1 cellular context compared by ENCODE assay signal in the genomic region with DNA sequence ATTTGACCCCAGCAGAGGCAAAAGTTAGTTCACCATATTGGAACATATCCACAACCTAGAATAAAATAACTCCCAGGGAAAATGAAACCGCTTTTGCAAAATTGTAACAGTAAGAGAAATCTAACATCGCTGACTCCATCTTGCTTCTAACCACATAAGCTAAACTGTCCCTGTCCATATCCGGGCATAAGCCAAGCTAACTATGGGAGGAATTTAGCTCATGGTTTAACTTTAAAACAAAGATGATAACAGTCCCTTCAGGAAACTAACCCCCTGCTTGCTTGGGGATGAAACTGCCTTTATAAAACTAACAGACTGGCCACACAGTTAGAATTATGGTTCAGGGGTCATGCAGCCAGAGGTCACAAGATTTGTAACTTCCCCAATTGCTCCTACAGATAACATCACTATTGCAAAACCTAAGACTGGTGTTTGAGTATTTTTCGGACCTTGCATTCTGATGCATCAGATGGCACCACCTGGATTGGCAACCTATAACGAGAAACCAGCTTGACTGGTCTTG.
TF ChIP-seq lines count a peak whose summit lies in the region.

No MANE protein-coding gene starts in this region.

TF ChIP-seq in K562, 482 proteins besides CTCF, POLR2A, EP300 and RAD21 (continued from another document):
- TF ChIP-seq, protein P1, sequence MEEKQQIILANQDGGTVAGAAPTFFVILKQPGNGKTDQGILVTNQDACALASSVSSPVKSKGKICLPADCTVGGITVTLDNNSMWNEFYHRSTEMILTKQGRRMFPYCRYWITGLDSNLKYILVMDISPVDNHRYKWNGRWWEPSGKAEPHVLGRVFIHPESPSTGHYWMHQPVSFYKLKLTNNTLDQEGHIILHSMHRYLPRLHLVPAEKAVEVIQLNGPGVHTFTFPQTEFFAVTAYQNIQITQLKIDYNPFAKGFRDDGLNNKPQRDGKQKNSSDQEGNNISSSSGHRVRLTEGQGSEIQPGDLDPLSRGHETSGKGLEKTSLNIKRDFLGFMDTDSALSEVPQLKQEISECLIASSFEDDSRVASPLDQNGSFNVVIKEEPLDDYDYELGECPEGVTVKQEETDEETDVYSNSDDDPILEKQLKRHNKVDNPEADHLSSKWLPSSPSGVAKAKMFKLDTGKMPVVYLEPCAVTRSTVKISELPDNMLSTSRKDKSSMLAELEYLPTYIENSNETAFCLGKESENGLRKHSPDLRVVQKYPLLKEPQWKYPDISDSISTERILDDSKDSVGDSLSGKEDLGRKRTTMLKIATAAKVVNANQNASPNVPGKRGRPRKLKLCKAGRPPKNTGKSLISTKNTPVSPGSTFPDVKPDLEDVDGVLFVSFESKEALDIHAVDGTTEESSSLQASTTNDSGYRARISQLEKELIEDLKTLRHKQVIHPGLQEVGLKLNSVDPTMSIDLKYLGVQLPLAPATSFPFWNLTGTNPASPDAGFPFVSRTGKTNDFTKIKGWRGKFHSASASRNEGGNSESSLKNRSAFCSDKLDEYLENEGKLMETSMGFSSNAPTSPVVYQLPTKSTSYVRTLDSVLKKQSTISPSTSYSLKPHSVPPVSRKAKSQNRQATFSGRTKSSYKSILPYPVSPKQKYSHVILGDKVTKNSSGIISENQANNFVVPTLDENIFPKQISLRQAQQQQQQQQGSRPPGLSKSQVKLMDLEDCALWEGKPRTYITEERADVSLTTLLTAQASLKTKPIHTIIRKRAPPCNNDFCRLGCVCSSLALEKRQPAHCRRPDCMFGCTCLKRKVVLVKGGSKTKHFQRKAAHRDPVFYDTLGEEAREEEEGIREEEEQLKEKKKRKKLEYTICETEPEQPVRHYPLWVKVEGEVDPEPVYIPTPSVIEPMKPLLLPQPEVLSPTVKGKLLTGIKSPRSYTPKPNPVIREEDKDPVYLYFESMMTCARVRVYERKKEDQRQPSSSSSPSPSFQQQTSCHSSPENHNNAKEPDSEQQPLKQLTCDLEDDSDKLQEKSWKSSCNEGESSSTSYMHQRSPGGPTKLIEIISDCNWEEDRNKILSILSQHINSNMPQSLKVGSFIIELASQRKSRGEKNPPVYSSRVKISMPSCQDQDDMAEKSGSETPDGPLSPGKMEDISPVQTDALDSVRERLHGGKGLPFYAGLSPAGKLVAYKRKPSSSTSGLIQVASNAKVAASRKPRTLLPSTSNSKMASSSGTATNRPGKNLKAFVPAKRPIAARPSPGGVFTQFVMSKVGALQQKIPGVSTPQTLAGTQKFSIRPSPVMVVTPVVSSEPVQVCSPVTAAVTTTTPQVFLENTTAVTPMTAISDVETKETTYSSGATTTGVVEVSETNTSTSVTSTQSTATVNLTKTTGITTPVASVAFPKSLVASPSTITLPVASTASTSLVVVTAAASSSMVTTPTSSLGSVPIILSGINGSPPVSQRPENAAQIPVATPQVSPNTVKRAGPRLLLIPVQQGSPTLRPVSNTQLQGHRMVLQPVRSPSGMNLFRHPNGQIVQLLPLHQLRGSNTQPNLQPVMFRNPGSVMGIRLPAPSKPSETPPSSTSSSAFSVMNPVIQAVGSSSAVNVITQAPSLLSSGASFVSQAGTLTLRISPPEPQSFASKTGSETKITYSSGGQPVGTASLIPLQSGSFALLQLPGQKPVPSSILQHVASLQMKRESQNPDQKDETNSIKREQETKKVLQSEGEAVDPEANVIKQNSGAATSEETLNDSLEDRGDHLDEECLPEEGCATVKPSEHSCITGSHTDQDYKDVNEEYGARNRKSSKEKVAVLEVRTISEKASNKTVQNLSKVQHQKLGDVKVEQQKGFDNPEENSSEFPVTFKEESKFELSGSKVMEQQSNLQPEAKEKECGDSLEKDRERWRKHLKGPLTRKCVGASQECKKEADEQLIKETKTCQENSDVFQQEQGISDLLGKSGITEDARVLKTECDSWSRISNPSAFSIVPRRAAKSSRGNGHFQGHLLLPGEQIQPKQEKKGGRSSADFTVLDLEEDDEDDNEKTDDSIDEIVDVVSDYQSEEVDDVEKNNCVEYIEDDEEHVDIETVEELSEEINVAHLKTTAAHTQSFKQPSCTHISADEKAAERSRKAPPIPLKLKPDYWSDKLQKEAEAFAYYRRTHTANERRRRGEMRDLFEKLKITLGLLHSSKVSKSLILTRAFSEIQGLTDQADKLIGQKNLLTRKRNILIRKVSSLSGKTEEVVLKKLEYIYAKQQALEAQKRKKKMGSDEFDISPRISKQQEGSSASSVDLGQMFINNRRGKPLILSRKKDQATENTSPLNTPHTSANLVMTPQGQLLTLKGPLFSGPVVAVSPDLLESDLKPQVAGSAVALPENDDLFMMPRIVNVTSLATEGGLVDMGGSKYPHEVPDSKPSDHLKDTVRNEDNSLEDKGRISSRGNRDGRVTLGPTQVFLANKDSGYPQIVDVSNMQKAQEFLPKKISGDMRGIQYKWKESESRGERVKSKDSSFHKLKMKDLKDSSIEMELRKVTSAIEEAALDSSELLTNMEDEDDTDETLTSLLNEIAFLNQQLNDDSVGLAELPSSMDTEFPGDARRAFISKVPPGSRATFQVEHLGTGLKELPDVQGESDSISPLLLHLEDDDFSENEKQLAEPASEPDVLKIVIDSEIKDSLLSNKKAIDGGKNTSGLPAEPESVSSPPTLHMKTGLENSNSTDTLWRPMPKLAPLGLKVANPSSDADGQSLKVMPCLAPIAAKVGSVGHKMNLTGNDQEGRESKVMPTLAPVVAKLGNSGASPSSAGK (IDR thresholded peaks at IDR 0.05): no peak
- TF ChIP-seq ZNF589 (CRISPR knock-in tag; IDR thresholded peaks at IDR 0.05; ENCODE audit: low read depth) (no peak), ZNF644 (tag; IDR thresholded peaks at IDR 0.05; ENCODE audit: low read depth) (0 out of 2 replicates have a peak, but pooled peaks have one; percentile 72)
